In genomic region chr10:13729959-13730358, GRCh38 we compare ENCODE assay signal across 19 cellular contexts.
DNase-seq lines count a peak whose midpoint lies in the region; ATAC-seq and TF ChIP-seq lines count a peak whose summit lies in the region.
"Had no signal": no experiment of that assay in that cellular context is flagged by ENCODE, and none has a peak within 500 bp of the region (broad histone marks: within the 10 kb centered on the region; RNA-seq: fewer than 3 reads in every experiment).

No MANE protein-coding gene starts in this region.

- POLR2A ChIA-PET in activated CD8-positive, alpha-beta T cell treated with anti-CD3 and anti-CD28 coated beads for 36 hours (lab: Charles Lee): no interaction called here

- ATAC-seq in body of pancreas: no peak
- ATAC-seq in upper lobe of left lung (ENCODE audit: low FRiP score in 2 of 2): no peak
- ATAC-seq in HG03378 (IDR thresholded peaks at IDR 0.05; ENCODE audit: unreplicated experiment): no peak
- ATAC-seq in activated CD8-positive, alpha-beta T cell treated with anti-CD3 and anti-CD28 coated beads for 36 hours: no peak
- no peak for ATAC-seq in HG02981 (IDR thresholded peaks at IDR 0.05; ENCODE audit: unreplicated experiment)

- peaks cover 7% of the 10 kb centered on the region for H3K9me3 Mint-ChIP-seq in glutamatergic neuron (ENCODE audit: unreplicated experiment)
- no peaks in the 10 kb centered on the region for H3K9me3 Mint-ChIP-seq in activated CD8-positive, alpha-beta T cell treated with anti-CD3 and anti-CD28 coated beads for 36 hours
- H3K9me3 Mint-ChIP-seq: CD4-positive, CD25-positive, alpha-beta regulatory T cell had no signal

- peaks cover 2% of the 10 kb centered on the region for H3K27me3 Mint-ChIP-seq in glutamatergic neuron (ENCODE audit: unreplicated experiment)
- H3K27me3 Mint-ChIP-seq in activated CD8-positive, alpha-beta T cell treated with anti-CD3 and anti-CD28 coated beads for 36 hours: no peaks in the 10 kb centered on the region
- H3K27me3 Mint-ChIP-seq: CD4-positive, CD25-positive, alpha-beta regulatory T cell had no signal

- WGBS in body of pancreas, 2 donors: 47 to 55% methylated on average over 8 of the region's 8 CpGs
- WGBS in upper lobe of left lung, 2 donors: 63 to 65% methylated on average over 8 of the region's 8 CpGs
- 84 to 85% methylated on average over 8 of the region's 8 CpGs for WGBS in thyroid gland, 2 donors

- no peaks in the 10 kb centered on the region for H3K27me3 ChIP-seq in body of pancreas
- H3K27me3 ChIP-seq in neural cell (ENCODE audit: insufficient read depth, low read depth, low read length): no peaks in the 10 kb centered on the region
- H3K27me3 ChIP-seq in upper lobe of left lung: no peaks in the 10 kb centered on the region
- H3K27me3 ChIP-seq in thyroid gland: no peaks in the 10 kb centered on the region

- TF ChIP-seq EP300 in neural cell (conservative IDR thresholded peaks at IDR 0.05; ENCODE audit: poor library complexity, severe bottlenecking): no peak
- TF ChIP-seq EP300 in upper lobe of left lung (IDR thresholded peaks at IDR 0.05): no peak

- no peaks in the 10 kb centered on the region for H3K36me3 ChIP-seq in body of pancreas (replicated peaks in 1 of 2; ENCODE audit: insufficient read depth in 1 of 2, low read depth in 2 of 2)
- no peaks in the 10 kb centered on the region for H3K36me3 ChIP-seq in neural cell (ENCODE audit: insufficient read depth, low read length)
- H3K36me3 ChIP-seq in upper lobe of left lung: peaks cover 0 to 11% (median 2%) of the 10 kb centered on the region in 4 donors
- H3K36me3 ChIP-seq in thyroid gland: no peaks in the 10 kb centered on the region

- H3K36me3 Mint-ChIP-seq in glutamatergic neuron (ENCODE audit: unreplicated experiment): peaks cover 12% of the 10 kb centered on the region
- H3K36me3 Mint-ChIP-seq in activated CD8-positive, alpha-beta T cell treated with anti-CD3 and anti-CD28 coated beads for 36 hours (ENCODE audit: low read depth): no peaks in the 10 kb centered on the region
- H3K36me3 Mint-ChIP-seq: CD4-positive, CD25-positive, alpha-beta regulatory T cell had no signal

- H3K4me1 ChIP-seq in body of pancreas: peaks cover 7% of the 10 kb centered on the region
- H3K4me1 ChIP-seq in upper lobe of left lung: no peaks in the 10 kb centered on the region
- no peaks in the 10 kb centered on the region for H3K4me1 ChIP-seq in thyroid gland

- peak overlapping the region; percentile 67 for H3K27ac Mint-ChIP-seq in glutamatergic neuron (ENCODE audit: unreplicated experiment)
- H3K27ac Mint-ChIP-seq in activated CD8-positive, alpha-beta T cell treated with anti-CD3 and anti-CD28 coated beads for 36 hours: no peak overlapping the region
- H3K27ac Mint-ChIP-seq: CD4-positive, CD25-positive, alpha-beta regulatory T cell had no signal

- no peaks in the 10 kb centered on the region for H3K9me2 ChIP-seq in neural cell (ENCODE audit: insufficient read depth, low read length)

- no peak overlapping the region for H3K4me3 ChIP-seq in body of pancreas
- no peak overlapping the region for H3K4me3 ChIP-seq in neural cell (ENCODE audit: low read length)
- H3K4me3 ChIP-seq in upper lobe of left lung: no peak overlapping the region
- H3K4me3 ChIP-seq in thyroid gland (replicated peaks in 1 of 3): no peak overlapping the region
- H3K4me3 ChIP-seq: PC-9 had no signal

- H3K9me3 ChIP-seq in body of pancreas: no peaks in the 10 kb centered on the region
- H3K9me3 ChIP-seq in neural cell (ENCODE audit: low read length): no peaks in the 10 kb centered on the region
- H3K9me3 ChIP-seq in upper lobe of left lung: no peaks in the 10 kb centered on the region
- no peaks in the 10 kb centered on the region for H3K9me3 ChIP-seq in thyroid gland

- H3K27ac ChIP-seq in body of pancreas: peak overlapping the region in 3 of 4 donors; percentile 14 to 27 (median 16)
- peak overlapping the region; percentile 20 for H3K27ac ChIP-seq in neural cell (ENCODE audit: low read length)
- H3K27ac ChIP-seq in upper lobe of left lung: peak overlapping the region in 3 of 4 donors; percentile 13 to 35 (median 35)
- no peak overlapping the region for H3K27ac ChIP-seq in thyroid gland
- H3K27ac ChIP-seq: PC-9, RWPE1 had no signal

- TF ChIP-seq POLR2A in body of pancreas (IDR thresholded peaks at IDR 0.05) (no peak), upper lobe of left lung (IDR thresholded peaks at IDR 0.05) (no peak), thyroid gland (IDR thresholded peaks at IDR 0.05) (no peak)

- TF ChIP-seq RAD21 in neural cell (conservative IDR thresholded peaks at IDR 0.05): no peak

- no peaks in the 10 kb centered on the region for H3F3A ChIP-seq in neural cell (ENCODE audit: insufficient read depth, low read length, poor library complexity, severe bottlenecking)

- H3K4me3 Mint-ChIP-seq in glutamatergic neuron (ENCODE audit: unreplicated experiment): no peak overlapping the region
- no peak overlapping the region for H3K4me3 Mint-ChIP-seq in activated CD8-positive, alpha-beta T cell treated with anti-CD3 and anti-CD28 coated beads for 36 hours
- H3K4me3 Mint-ChIP-seq: CD4-positive, CD25-positive, alpha-beta regulatory T cell had no signal

- TF ChIP-seq CTCF in body of pancreas (IDR thresholded peaks at IDR 0.05) (no peak), glutamatergic neuron (IDR thresholded peaks at IDR 0.05; ENCODE audit: partially characterized antibody, unreplicated experiment) (no peak), neural cell (IDR thresholded peaks at IDR 0.05; ENCODE audit: poor library complexity, severe bottlenecking) (no peak), upper lobe of left lung (IDR thresholded peaks at IDR 0.05) (no peak), thyroid gland (IDR thresholded peaks at IDR 0.05) (no peak)
- TF ChIP-seq CTCF in activated CD8-positive, alpha-beta T cell treated with anti-CD3 and anti-CD28 coated beads for 36 hours (IDR thresholded peaks at IDR 0.05): no peak

- intact Hi-C loops in body of pancreas (cut with DNase I): no loop called here
- intact Hi-C loops in thyroid gland (cut with DNase I): no loop called here
- intact Hi-C loops in activated CD8-positive, alpha-beta T cell treated with anti-CD3 and anti-CD28 coated beads for 36 hours (cut with micrococcal nuclease): no loop called here

- peaks cover 25% of the 10 kb centered on the region for H3K4me1 Mint-ChIP-seq in glutamatergic neuron (ENCODE audit: low read depth, unreplicated experiment)
- H3K4me1 Mint-ChIP-seq in activated CD8-positive, alpha-beta T cell treated with anti-CD3 and anti-CD28 coated beads for 36 hours (ENCODE audit: low read depth): no peaks in the 10 kb centered on the region
- H3K4me1 Mint-ChIP-seq: CD4-positive, CD25-positive, alpha-beta regulatory T cell had no signal

- DNase-seq in body of pancreas: no peak
- DNase-seq in glutamatergic neuron: no peak
- DNase-seq in upper lobe of left lung: no peak
- DNase-seq in thyroid gland: no peak
- no peak for DNase-seq in activated CD8-positive, alpha-beta T cell treated with anti-CD3 and anti-CD28 coated beads for 36 hours
- DNase-seq: CD4-positive, CD25-positive, alpha-beta regulatory T cell; DMS79; MM.1S; NCI-H1092; NCI-H1436; NCI-H187 treated with DMSO at 0.1 percent for 48 hours; NCI-H2107; NCI-H69; PC-9; SHP77 treated with DMSO at 0.1 percent for 48 hours had no signal

- H3K9ac ChIP-seq in neural cell (ENCODE audit: low read length): no peak overlapping the region

- H4K20me1 ChIP-seq in neural cell (ENCODE audit: insufficient read depth): no peaks in the 10 kb centered on the region

- H3K79me2 ChIP-seq in neural cell (replicated peaks; ENCODE audit: insufficient read depth, low read length): no peaks in the 10 kb centered on the region

- H2AFZ ChIP-seq in neural cell (ENCODE audit: low read depth, low read length): no peak overlapping the region
- H2AFZ ChIP-seq: PC-9 had no signal

- H3K4me2 ChIP-seq in neural cell (ENCODE audit: low read length): no peak overlapping the region
- H3K4me2 ChIP-seq: PC-9 had no signal

- CTCF ChIA-PET in activated CD8-positive, alpha-beta T cell treated with anti-CD3 and anti-CD28 coated beads for 36 hours (lab: Charles Lee): no interaction called here

TF ChIP-seq in neural cell, 6 proteins besides CTCF, POLR2A, EP300 and RAD21:
- TF ChIP-seq EZH2 (IDR thresholded peaks at IDR 0.05; ENCODE audit: borderline replicate concordance, insufficient read depth, low read length, poor library complexity, severe bottlenecking): no peak

Comparison
In these comparisons a context has a peak if more than half of its experiments do, and no peak if none do; other contexts are left out.
1. H3K27ac ChIP-seq: peak in body of pancreas (3 of 4), neural cell (single experiment) and upper lobe of left lung (3 of 4); none in thyroid gland (0 of 3).